8 cellular contexts compared by ENCODE assay signal in the genomic region with DNA sequence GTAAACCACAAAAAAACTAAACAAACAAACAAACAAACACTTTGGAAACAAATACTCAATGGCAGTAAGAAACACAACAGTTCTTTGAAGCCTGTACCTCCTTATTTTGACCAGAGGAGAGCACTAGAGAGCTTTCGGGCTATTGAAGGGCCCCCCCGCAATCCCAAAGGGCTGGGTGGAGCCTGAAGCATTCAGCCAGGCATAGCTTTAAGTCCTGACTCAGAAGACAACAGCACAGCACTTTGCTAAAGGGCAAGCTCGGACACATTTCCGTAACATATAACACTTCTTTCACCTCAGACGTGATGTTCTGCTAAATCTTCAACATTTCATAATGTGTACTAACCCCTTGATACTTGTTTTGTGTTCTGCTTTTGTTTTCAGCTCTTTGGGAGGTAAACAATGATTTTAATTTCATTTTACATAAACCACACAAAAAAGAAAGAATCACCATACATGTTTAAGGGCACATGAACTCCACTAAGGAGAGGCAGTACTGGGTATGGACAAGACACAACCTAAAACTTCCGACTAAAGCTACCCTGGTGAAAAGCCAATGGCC. TPM values are rescaled to one million over a fixed set of nuclear protein-coding genes. Genes with fewer than 3 reads are reported as not detected.
A peak's percentile ranks its signal among the peaks of the same experiment; 100 is the strongest.
DNase-seq lines count a peak whose midpoint lies in the region; ATAC-seq, FAIRE-seq and TF ChIP-seq lines count a peak whose summit lies in the region.

No MANE protein-coding gene starts in this region.

- DNase-seq in DMS153 (lab: John Stamatoyannopoulos, UW): peak; percentile 89
- DNase-seq in NCI-H2196 treated with DMSO at 0.1 percent for 48 hours (lab: John Stamatoyannopoulos, UW; ENCODE audit: unreplicated experiment): peak; percentile 77
- peak; percentile 69 for DNase-seq in WTC11 (ENCODE audit: low spot score)
- DNase-seq in frontal cortex (ENCODE audit: low spot score in 2 of 2): peak; percentile 58 to 77
- peak; percentile 38 for DNase-seq in neural crest cell (ENCODE audit: low read depth, low spot score)
- DNase-seq in KG1 (lab: John Stamatoyannopoulos, UW): no peak

- peak; percentile 28 for FAIRE-seq in frontal cortex (lab: Jason Lieb, UNC)

- H3K27ac Mint-ChIP-seq in WTC11: peak overlapping the region; percentile 84
- H3K27ac Mint-ChIP-seq in neural crest cell (ENCODE audit: unreplicated experiment): peak overlapping the region; percentile 28

- H3K36me3 Mint-ChIP-seq in WTC11: peaks cover 13% of the 10 kb centered on the region
- H3K36me3 Mint-ChIP-seq in neural crest cell (ENCODE audit: low read depth): no peaks in the 10 kb centered on the region

- H3K4me1 Mint-ChIP-seq in WTC11: peaks cover 34% of the 10 kb centered on the region
- H3K4me1 Mint-ChIP-seq in neural crest cell: peaks cover 18% of the 10 kb centered on the region

- H3K4me3 Mint-ChIP-seq in WTC11 (peak overlapping the region; percentile 5; the same call in 1 of the 2 replicates), neural crest cell (peak overlapping the region; percentile 2)

- H3K9me3 Mint-ChIP-seq in WTC11: peaks cover 15% of the 10 kb centered on the region
- no peaks in the 10 kb centered on the region for H3K9me3 Mint-ChIP-seq in neural crest cell

- TF ChIP-seq CTCF in WTC11 (IDR thresholded peaks at IDR 0.05) (peak; percentile 64), neural crest cell (conservative IDR thresholded peaks at IDR 0.05) (peak; percentile 97)

- POLR2A ChIA-PET in WTC11 (lab: Charles Lee): interaction anchor here (0.5 to 1.1 kb wide), 2 partner anchors 59 to 68 kb away, joined by 3 read pairs; no protein-coding TSS in a partner anchor

- CTCF ChIA-PET in WTC11 (lab: Charles Lee): interaction anchor here (0.5 to 2.6 kb wide), 37 partner anchors 9 to 722 kb away, joined by 3 to 29 read pairs (median 4); no protein-coding TSS in a partner anchor

- H3K27me3 Mint-ChIP-seq in WTC11 (ENCODE audit: low read depth) (peaks cover 12% of the 10 kb centered on the region), neural crest cell (ENCODE audit: low read depth) (no peaks in the 10 kb centered on the region)

- ATAC-seq in GM19351 (IDR thresholded peaks at IDR 0.05; ENCODE audit: unreplicated experiment) (peak; percentile 97), HG03378 (IDR thresholded peaks at IDR 0.05; ENCODE audit: unreplicated experiment) (peak; percentile 89), WTC11 (peak; percentile 87)

TF ChIP-seq in WTC11, 78 proteins besides CTCF, POLR2A, EP300 and RAD21:
- TF ChIP-seq, protein P1, sequence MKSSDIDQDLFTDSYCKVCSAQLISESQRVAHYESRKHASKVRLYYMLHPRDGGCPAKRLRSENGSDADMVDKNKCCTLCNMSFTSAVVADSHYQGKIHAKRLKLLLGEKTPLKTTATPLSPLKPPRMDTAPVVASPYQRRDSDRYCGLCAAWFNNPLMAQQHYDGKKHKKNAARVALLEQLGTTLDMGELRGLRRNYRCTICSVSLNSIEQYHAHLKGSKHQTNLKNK (CRISPR knock-in tag; IDR thresholded peaks at IDR 0.05): no peak
- no peak for TF ChIP-seq IRF1 (CRISPR knock-in tag; IDR thresholded peaks at IDR 0.05)
- no peak for TF ChIP-seq ESRRA (CRISPR knock-in tag; IDR thresholded peaks at IDR 0.05; ENCODE audit: borderline replicate concordance)
- TF ChIP-seq, protein P2, sequence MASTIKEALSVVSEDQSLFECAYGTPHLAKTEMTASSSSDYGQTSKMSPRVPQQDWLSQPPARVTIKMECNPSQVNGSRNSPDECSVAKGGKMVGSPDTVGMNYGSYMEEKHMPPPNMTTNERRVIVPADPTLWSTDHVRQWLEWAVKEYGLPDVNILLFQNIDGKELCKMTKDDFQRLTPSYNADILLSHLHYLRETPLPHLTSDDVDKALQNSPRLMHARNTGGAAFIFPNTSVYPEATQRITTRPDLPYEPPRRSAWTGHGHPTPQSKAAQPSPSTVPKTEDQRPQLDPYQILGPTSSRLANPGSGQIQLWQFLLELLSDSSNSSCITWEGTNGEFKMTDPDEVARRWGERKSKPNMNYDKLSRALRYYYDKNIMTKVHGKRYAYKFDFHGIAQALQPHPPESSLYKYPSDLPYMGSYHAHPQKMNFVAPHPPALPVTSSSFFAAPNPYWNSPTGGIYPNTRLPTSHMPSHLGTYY (CRISPR knock-in tag; IDR thresholded peaks at IDR 0.05): no peak
- TF ChIP-seq, protein P3, sequence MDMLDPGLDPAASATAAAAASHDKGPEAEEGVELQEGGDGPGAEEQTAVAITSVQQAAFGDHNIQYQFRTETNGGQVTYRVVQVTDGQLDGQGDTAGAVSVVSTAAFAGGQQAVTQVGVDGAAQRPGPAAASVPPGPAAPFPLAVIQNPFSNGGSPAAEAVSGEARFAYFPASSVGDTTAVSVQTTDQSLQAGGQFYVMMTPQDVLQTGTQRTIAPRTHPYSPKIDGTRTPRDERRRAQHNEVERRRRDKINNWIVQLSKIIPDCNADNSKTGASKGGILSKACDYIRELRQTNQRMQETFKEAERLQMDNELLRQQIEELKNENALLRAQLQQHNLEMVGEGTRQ (CRISPR knock-in tag; IDR thresholded peaks at IDR 0.05): no peak
- TF ChIP-seq JUN (CRISPR knock-in tag; IDR thresholded peaks at IDR 0.05): no peak
- TF ChIP-seq JAZF1 (CRISPR knock-in tag; IDR thresholded peaks at IDR 0.05): no peak
- no peak for TF ChIP-seq E2F5 (CRISPR knock-in tag; IDR thresholded peaks at IDR 0.05)
- TF ChIP-seq, protein P4, sequence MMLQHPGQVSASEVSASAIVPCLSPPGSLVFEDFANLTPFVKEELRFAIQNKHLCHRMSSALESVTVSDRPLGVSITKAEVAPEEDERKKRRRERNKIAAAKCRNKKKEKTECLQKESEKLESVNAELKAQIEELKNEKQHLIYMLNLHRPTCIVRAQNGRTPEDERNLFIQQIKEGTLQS (CRISPR knock-in tag; conservative IDR thresholded peaks at IDR 0.05): no peak
- TF ChIP-seq NFATC4 (CRISPR knock-in tag; IDR thresholded peaks at IDR 0.05): no peak
- TF ChIP-seq, protein P5, sequence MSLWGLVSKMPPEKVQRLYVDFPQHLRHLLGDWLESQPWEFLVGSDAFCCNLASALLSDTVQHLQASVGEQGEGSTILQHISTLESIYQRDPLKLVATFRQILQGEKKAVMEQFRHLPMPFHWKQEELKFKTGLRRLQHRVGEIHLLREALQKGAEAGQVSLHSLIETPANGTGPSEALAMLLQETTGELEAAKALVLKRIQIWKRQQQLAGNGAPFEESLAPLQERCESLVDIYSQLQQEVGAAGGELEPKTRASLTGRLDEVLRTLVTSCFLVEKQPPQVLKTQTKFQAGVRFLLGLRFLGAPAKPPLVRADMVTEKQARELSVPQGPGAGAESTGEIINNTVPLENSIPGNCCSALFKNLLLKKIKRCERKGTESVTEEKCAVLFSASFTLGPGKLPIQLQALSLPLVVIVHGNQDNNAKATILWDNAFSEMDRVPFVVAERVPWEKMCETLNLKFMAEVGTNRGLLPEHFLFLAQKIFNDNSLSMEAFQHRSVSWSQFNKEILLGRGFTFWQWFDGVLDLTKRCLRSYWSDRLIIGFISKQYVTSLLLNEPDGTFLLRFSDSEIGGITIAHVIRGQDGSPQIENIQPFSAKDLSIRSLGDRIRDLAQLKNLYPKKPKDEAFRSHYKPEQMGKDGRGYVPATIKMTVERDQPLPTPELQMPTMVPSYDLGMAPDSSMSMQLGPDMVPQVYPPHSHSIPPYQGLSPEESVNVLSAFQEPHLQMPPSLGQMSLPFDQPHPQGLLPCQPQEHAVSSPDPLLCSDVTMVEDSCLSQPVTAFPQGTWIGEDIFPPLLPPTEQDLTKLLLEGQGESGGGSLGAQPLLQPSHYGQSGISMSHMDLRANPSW (CRISPR knock-in tag; conservative IDR thresholded peaks at IDR 0.05; ENCODE audit: low read depth): no peak
- no peak for TF ChIP-seq TCF7 (CRISPR knock-in tag; IDR thresholded peaks at IDR 0.05; ENCODE audit: low read depth)
- no peak for TF ChIP-seq SMAD3 (CRISPR knock-in tag; IDR thresholded peaks at IDR 0.05; ENCODE audit: borderline replicate concordance)
- TF ChIP-seq CDX4 (CRISPR knock-in tag; IDR thresholded peaks at IDR 0.05; ENCODE audit: borderline replicate concordance): no peak
- TF ChIP-seq FOXJ3 (CRISPR knock-in tag; IDR thresholded peaks at IDR 0.05; ENCODE audit: borderline replicate concordance): no peak
- TF ChIP-seq, protein P6, sequence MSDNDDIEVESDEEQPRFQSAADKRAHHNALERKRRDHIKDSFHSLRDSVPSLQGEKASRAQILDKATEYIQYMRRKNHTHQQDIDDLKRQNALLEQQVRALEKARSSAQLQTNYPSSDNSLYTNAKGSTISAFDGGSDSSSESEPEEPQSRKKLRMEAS (CRISPR knock-in tag; IDR thresholded peaks at IDR 0.05): no peak
- no peak for TF ChIP-seq ELF4 (CRISPR knock-in tag; IDR thresholded peaks at IDR 0.05; ENCODE audit: low read depth)

RNA-seq across cellular contexts. Expression of gene SHCBP1L, which starts 9.7 kb away (rescaled TPM):
- total RNA-seq in WTC11 (2021) (not detected in 3 replicates), frontal cortex (not detected), neural crest cell (not detected in 2 replicates)
